In the genomic region with DNA sequence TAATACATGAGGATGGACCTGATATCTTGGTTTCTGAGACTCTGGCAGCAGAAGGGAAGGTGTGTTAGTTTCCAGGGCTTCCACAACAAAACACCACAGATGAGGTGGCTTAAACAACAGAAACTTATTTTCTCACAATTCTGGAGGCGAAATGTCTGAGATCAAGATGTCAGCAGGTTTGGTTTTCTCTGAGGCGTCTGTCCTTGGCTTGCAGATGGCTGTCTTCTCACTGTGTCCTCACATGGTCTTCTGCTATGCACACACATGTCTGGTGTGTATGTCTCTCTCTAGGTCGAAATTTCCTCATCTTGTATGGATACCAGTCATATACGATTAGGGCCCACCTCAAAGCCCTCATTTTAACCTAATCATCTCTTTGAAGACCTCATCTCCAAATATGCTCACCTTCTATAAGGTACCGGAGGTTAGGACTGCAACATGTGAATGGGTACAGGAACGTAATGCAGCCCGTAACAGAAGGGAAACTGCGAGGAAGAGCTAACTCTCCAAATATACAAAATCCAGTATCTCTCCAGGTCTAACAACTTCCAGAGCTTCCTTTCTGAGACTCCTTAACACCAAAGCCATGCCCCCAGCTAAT, we compare ENCODE assay signal across 11 cellular contexts.
"Had no signal": no experiment of that assay in that cellular context is flagged by ENCODE, and none has a peak within 500 bp of the region (broad histone marks: within the 10 kb centered on the region; RNA-seq: fewer than 3 reads in every experiment).

No MANE protein-coding gene starts in this region.

- DNase-seq: brain microvascular endothelial cell, hippocampal formation, kidney glomerular epithelial cell, trophoblast cell had no signal

- H3K9me3 Mint-ChIP-seq: activated CD4-positive, alpha-beta memory T cell treated with anti-CD3 and anti-CD28 coated beads for 36 hours; activated T-helper 1 cell treated with anti-CD3 and anti-CD28 coated beads, Interleukin-12 subunit alpha, Interleukin-12 subunit beta, Interleukin-2, Interleukin-4 antibody, amounts not matched to agents 30 ng/mL and 10 ng/mL and 1 ng/mL, durations not matched to agents 14 hours and 24 hours and 36 hours; dendritic cell treated with granulocyte-macrophage colony-stimulating factor and Interleukin-4, amounts not matched to agents 40 ng/mL and 50 ng/mL, for 4 days; mesothelial cell of epicardium; stimulated activated memory B cell treated with anti-CD40 and anti-IgM and Interleukin-4, amounts not matched to agents 10 μg/mL and 1 μg/mL and 100 μg/mL, for 72 hours had no signal

- H3K27me3 Mint-ChIP-seq: stimulated activated memory B cell treated with anti-CD40 and anti-IgM and Interleukin-4, amounts not matched to agents 10 μg/mL and 1 μg/mL and 100 μg/mL, for 72 hours had no signal

- H3K4me1 ChIP-seq: parathyroid adenoma had no signal

- H3K27ac Mint-ChIP-seq: dendritic cell treated with granulocyte-macrophage colony-stimulating factor and Interleukin-4, amounts not matched to agents 40 ng/mL and 50 ng/mL, for 4 days; mesothelial cell of epicardium; stimulated activated memory B cell treated with anti-CD40 and anti-IgM and Interleukin-4, amounts not matched to agents 10 μg/mL and 1 μg/mL and 100 μg/mL, for 72 hours had no signal

- H3K4me3 Mint-ChIP-seq: activated T-helper 1 cell treated with anti-CD3 and anti-CD28 coated beads, Interleukin-12 subunit alpha, Interleukin-12 subunit beta, Interleukin-2, Interleukin-4 antibody, amounts not matched to agents 30 ng/mL and 10 ng/mL and 1 ng/mL, durations not matched to agents 14 hours and 24 hours and 36 hours; dendritic cell treated with granulocyte-macrophage colony-stimulating factor and Interleukin-4, amounts not matched to agents 40 ng/mL and 50 ng/mL, for 4 days; mesothelial cell of epicardium; stimulated activated memory B cell treated with anti-CD40 and anti-IgM and Interleukin-4, amounts not matched to agents 10 μg/mL and 1 μg/mL and 100 μg/mL, for 72 hours had no signal

- H3K4me3 ChIP-seq: skin epidermis had no signal

- H3K27me3 ChIP-seq: brain microvascular endothelial cell had no signal

- H3K36me3 ChIP-seq: brain microvascular endothelial cell had no signal

- H3K4me1 Mint-ChIP-seq: mesothelial cell of epicardium had no signal

- H3K36me3 Mint-ChIP-seq: activated CD4-positive, alpha-beta memory T cell treated with anti-CD3 and anti-CD28 coated beads for 36 hours; mesothelial cell of epicardium; stimulated activated memory B cell treated with anti-CD40 and anti-IgM and Interleukin-4, amounts not matched to agents 10 μg/mL and 1 μg/mL and 100 μg/mL, for 72 hours had no signal

- H3K27ac ChIP-seq: brain microvascular endothelial cell, parathyroid adenoma had no signal
